Comparison of ENCODE assay signal across 1 cellular context in genomic region chr16:2178321-2179106, GRCh38.
TF ChIP-seq lines count a peak whose summit lies in the region.

No MANE protein-coding gene starts in this region.

TF ChIP-seq in IMR-90, 13 proteins besides CTCF, POLR2A, EP300 and RAD21 (continued from another document):
- TF ChIP-seq FOS (IDR thresholded peaks at IDR 0.05; ENCODE audit: low read depth, low read length), result no peak
- TF ChIP-seq MAFK (IDR thresholded peaks at IDR 0.05; ENCODE audit: low read depth, low read length), result no peak
- TF ChIP-seq CEBPB (IDR thresholded peaks at IDR 0.05; ENCODE audit: low read depth, low read length), result no peak
- no peak for TF ChIP-seq RCOR1 (IDR thresholded peaks at IDR 0.05; ENCODE audit: insufficient replicate concordance, low read length)
- no peak for TF ChIP-seq CHD1 (IDR thresholded peaks at IDR 0.05; ENCODE audit: low read depth, low read length)
- TF ChIP-seq SMC3 (IDR thresholded peaks at IDR 0.05; ENCODE audit: low read depth, low read length), result no peak
- no peak for TF ChIP-seq MAZ (IDR thresholded peaks at IDR 0.05; ENCODE audit: borderline replicate concordance, low read depth, low read length)
TF ChIP-seq in IMR-90: peak in this region for 0.
